2 cellular contexts compared by ENCODE assay signal in genomic region chr11:46391578-46392420, GRCh38.
TF ChIP-seq lines count a peak whose summit lies in the region.

Gene CHRM4, minus strand, starts transcription at chr11:46391776. Its CDS starts 5,219 bp downstream, at chr11:46386557.

TF ChIP-seq in GM12878, 131 proteins besides CTCF, POLR2A, EP300 and RAD21:
- TF ChIP-seq CBX3 (IDR thresholded peaks at IDR 0.05; ENCODE audit: borderline replicate concordance, low read depth) = no peak
- TF ChIP-seq SPI1 (IDR thresholded peaks at IDR 0.05; ENCODE audit: borderline replicate concordance, insufficient read depth, low read depth, low read length) = no peak
- peak in 1 of 2 experiments; percentile 23; a peak in 1 of 4 replicates for TF ChIP-seq BHLHE40 (IDR thresholded peaks at IDR 0.05; ENCODE audit: borderline replicate concordance in 1 of 2, low read depth in 2 of 2, low read length in 1 of 2)

TF ChIP-seq in HepG2, 621 proteins besides CTCF, POLR2A, EP300 and RAD21 (continues in another document):
- TF ChIP-seq MEF2D (CRISPR knock-in tag; IDR thresholded peaks at IDR 0.05) (no peak), PHF20 (CRISPR knock-in tag; IDR thresholded peaks at IDR 0.05) (no peak), SIN3A (IDR thresholded peaks at IDR 0.05; ENCODE audit: borderline replicate concordance, low read depth, low read length) (peak; percentile 73; the same call in 1 of the 2 replicates), FOXP4 (CRISPR knock-in tag; IDR thresholded peaks at IDR 0.05) (no peak), ZBTB7A (CRISPR knock-in tag; IDR thresholded peaks at IDR 0.05) (no peak), MXI1 (IDR thresholded peaks at IDR 0.05; ENCODE audit: borderline replicate concordance, low read depth, low read length) (peak; percentile 35; the same call in 1 of the 3 replicates), NAIF1 (CRISPR knock-in tag; IDR thresholded peaks at IDR 0.05; ENCODE audit: borderline replicate concordance) (no peak; the same call in 1 of the 2 replicates), POGZ (CRISPR knock-in tag; IDR thresholded peaks at IDR 0.05) (no peak), ASH2L (IDR thresholded peaks at IDR 0.05; ENCODE audit: insufficient read length, low read depth, low read length) (peak; percentile 18), ZBTB33 (CRISPR knock-in tag; IDR thresholded peaks at IDR 0.05) (no peak), ZFP36 (IDR thresholded peaks at IDR 0.05; ENCODE audit: borderline replicate concordance, low read depth, low read length, partially characterized antibody) (no peak), MTA1 (CRISPR knock-in tag; IDR thresholded peaks at IDR 0.05; ENCODE audit: borderline replicate concordance) (no peak), RFX1 (IDR thresholded peaks at IDR 0.05) (peak; percentile 65), ETV6 (CRISPR knock-in tag; conservative IDR thresholded peaks at IDR 0.05) (no peak), KAT8 (CRISPR knock-in tag; IDR thresholded peaks at IDR 0.05) (no peak), ZBTB37 (CRISPR knock-in tag; IDR thresholded peaks at IDR 0.05) (no peak), MTF1 (CRISPR knock-in tag; IDR thresholded peaks at IDR 0.05) (no peak), KMT2A (CRISPR knock-in tag; IDR thresholded peaks at IDR 0.05) (no peak), CCDC6 (CRISPR knock-in tag; IDR thresholded peaks at IDR 0.05) (no peak), DNMT1 (CRISPR knock-in tag; IDR thresholded peaks at IDR 0.05) (0 out of 2 replicates have a peak, but pooled peaks have one; percentile 28), NR0B2 (CRISPR knock-in tag; IDR thresholded peaks at IDR 0.05) (no peak), GATAD1 (CRISPR knock-in tag; IDR thresholded peaks at IDR 0.05) (no peak)
- TF ChIP-seq, protein P1, sequence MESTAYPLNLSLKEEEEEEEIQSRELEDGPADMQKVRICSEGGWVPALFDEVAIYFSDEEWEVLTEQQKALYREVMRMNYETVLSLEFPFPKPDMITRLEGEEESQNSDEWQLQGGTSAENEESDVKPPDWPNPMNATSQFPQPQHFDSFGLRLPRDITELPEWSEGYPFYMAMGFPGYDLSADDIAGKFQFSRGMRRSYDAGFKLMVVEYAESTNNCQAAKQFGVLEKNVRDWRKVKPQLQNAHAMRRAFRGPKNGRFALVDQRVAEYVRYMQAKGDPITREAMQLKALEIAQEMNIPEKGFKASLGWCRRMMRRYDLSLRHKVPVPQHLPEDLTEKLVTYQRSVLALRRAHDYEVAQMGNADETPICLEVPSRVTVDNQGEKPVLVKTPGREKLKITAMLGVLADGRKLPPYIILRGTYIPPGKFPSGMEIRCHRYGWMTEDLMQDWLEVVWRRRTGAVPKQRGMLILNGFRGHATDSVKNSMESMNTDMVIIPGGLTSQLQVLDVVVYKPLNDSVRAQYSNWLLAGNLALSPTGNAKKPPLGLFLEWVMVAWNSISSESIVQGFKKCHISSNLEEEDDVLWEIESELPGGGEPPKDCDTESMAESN (CRISPR knock-in tag; conservative IDR thresholded peaks at IDR 0.05) = no peak
- TF ChIP-seq, protein P2, sequence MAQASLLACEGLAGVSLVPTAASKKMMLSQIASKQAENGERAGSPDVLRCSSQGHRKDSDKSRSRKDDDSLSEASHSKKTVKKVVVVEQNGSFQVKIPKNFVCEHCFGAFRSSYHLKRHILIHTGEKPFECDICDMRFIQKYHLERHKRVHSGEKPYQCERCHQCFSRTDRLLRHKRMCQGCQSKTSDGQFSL (CRISPR knock-in tag; IDR thresholded peaks at IDR 0.05) = 0 out of 2 replicates have a peak, but pooled peaks have one; percentile 33
- TF ChIP-seq, protein P3, sequence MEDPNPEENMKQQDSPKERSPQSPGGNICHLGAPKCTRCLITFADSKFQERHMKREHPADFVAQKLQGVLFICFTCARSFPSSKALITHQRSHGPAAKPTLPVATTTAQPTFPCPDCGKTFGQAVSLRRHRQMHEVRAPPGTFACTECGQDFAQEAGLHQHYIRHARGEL (CRISPR knock-in tag; IDR thresholded peaks at IDR 0.05) = no peak
- TF ChIP-seq, protein P4, sequence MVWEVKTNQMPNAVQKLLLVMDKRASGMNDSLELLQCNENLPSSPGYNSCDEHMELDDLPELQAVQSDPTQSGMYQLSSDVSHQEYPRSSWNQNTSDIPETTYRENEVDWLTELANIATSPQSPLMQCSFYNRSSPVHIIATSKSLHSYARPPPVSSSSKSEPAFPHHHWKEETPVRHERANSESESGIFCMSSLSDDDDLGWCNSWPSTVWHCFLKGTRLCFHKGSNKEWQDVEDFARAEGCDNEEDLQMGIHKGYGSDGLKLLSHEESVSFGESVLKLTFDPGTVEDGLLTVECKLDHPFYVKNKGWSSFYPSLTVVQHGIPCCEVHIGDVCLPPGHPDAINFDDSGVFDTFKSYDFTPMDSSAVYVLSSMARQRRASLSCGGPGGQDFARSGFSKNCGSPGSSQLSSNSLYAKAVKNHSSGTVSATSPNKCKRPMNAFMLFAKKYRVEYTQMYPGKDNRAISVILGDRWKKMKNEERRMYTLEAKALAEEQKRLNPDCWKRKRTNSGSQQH (CRISPR knock-in tag; IDR thresholded peaks at IDR 0.05; ENCODE audit: low read depth) = 0 out of 2 replicates have a peak, but pooled peaks have one; percentile 57
- TF ChIP-seq, protein P5, sequence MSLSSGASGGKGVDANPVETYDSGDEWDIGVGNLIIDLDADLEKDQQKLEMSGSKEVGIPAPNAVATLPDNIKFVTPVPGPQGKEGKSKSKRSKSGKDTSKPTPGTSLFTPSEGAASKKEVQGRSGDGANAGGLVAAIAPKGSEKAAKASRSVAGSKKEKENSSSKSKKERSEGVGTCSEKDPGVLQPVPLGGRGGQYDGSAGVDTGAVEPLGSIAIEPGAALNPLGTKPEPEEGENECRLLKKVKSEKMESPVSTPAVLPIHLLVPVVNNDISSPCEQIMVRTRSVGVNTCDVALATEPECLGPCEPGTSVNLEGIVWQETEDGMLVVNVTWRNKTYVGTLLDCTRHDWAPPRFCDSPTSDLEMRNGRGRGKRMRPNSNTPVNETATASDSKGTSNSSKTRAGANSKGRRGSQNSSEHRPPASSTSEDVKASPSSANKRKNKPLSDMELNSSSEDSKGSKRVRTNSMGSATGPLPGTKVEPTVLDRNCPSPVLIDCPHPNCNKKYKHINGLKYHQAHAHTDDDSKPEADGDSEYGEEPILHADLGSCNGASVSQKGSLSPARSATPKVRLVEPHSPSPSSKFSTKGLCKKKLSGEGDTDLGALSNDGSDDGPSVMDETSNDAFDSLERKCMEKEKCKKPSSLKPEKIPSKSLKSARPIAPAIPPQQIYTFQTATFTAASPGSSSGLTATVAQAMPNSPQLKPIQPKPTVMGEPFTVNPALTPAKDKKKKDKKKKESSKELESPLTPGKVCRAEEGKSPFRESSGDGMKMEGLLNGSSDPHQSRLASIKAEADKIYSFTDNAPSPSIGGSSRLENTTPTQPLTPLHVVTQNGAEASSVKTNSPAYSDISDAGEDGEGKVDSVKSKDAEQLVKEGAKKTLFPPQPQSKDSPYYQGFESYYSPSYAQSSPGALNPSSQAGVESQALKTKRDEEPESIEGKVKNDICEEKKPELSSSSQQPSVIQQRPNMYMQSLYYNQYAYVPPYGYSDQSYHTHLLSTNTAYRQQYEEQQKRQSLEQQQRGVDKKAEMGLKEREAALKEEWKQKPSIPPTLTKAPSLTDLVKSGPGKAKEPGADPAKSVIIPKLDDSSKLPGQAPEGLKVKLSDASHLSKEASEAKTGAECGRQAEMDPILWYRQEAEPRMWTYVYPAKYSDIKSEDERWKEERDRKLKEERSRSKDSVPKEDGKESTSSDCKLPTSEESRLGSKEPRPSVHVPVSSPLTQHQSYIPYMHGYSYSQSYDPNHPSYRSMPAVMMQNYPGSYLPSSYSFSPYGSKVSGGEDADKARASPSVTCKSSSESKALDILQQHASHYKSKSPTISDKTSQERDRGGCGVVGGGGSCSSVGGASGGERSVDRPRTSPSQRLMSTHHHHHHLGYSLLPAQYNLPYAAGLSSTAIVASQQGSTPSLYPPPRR (CRISPR knock-in tag; IDR thresholded peaks at IDR 0.05; ENCODE audit: borderline replicate concordance) = no peak
- TF ChIP-seq, protein P6, sequence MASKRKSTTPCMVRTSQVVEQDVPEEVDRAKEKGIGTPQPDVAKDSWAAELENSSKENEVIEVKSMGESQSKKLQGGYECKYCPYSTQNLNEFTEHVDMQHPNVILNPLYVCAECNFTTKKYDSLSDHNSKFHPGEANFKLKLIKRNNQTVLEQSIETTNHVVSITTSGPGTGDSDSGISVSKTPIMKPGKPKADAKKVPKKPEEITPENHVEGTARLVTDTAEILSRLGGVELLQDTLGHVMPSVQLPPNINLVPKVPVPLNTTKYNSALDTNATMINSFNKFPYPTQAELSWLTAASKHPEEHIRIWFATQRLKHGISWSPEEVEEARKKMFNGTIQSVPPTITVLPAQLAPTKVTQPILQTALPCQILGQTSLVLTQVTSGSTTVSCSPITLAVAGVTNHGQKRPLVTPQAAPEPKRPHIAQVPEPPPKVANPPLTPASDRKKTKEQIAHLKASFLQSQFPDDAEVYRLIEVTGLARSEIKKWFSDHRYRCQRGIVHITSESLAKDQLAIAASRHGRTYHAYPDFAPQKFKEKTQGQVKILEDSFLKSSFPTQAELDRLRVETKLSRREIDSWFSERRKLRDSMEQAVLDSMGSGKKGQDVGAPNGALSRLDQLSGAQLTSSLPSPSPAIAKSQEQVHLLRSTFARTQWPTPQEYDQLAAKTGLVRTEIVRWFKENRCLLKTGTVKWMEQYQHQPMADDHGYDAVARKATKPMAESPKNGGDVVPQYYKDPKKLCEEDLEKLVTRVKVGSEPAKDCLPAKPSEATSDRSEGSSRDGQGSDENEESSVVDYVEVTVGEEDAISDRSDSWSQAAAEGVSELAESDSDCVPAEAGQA (IDR thresholded peaks at IDR 0.05; ENCODE audit: low read depth) = no peak
- TF ChIP-seq, protein P6 (CRISPR knock-in tag; IDR thresholded peaks at IDR 0.05; ENCODE audit: borderline replicate concordance) = no peak
